In the genomic region with DNA sequence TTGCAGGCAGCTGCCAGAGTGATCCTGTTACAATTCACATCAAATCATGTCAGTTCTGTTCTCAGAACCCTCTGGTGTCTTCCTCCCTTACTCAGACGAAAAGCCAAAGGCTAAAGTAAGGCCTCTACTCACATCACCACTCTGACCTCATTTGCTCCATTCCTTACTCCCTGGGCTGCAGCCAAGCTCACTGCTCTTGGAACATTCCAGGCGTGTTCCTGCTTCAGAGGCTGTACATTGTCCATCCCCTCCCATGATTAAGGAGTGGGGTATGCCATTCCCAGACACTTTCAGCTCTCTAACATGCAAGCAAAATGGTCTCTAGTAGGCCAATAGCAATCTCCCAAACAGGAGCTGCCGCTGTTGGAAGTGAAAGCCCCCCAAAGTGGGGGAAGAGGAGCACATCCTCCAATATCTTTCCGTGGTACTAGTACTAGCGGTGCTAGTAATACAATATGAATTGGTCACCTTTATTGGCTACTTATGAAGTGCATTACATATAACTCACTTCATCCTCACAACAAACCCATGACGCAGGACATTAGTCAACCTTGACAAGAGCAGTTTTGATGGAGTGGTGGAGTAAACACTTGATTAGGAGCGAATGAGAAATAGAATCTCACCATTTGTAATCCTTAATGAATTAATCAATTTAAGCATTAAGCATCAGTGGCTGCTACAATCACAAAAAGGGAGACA, we compare ENCODE assay signal across 10 cellular contexts. TPM values are rescaled to one million over a fixed set of nuclear protein-coding genes. Genes with fewer than 3 reads are reported as not detected.
DNase-seq lines count a peak whose midpoint lies in the region; ATAC-seq and TF ChIP-seq lines count a peak whose summit lies in the region.
"Had no signal": no experiment of that assay in that cellular context is flagged by ENCODE, and none has a peak within 500 bp of the region (broad histone marks: within the 10 kb centered on the region; RNA-seq: fewer than 3 reads in every experiment).

No MANE protein-coding gene starts in this region.

- H3K9ac ChIP-seq in duodenal mucosa (ENCODE audit: low read depth in 1 of 2, low read length in 2 of 2) = no peak overlapping the region

- DNase-seq in Right ventricle myocardium inferior (ENCODE audit: missing footprints) = peak; percentile 70
- no peak for DNase-seq in cardiac septum (ENCODE audit: low spot score)
- peak; percentile 34 for DNase-seq in mucosa of gallbladder (ENCODE audit: low spot score)
- peak; percentile 62 to 64 for DNase-seq in uterus
- DNase-seq in NCI-H510A treated with DMSO at 0.1 percent for 48 hours (lab: John Stamatoyannopoulos, UW) = no peak
- DNase-seq in activated gamma-delta T cell (lab: John Stamatoyannopoulos, UW) = no peak
- no peak for DNase-seq in NCI-H2107 treated with DMSO at 0.1 percent for 48 hours (lab: John Stamatoyannopoulos, UW; ENCODE audit: unreplicated experiment)
- DNase-seq: posterior cingulate gyrus, SIG-M5 had no signal

- H3K4me1 ChIP-seq in duodenal mucosa (ENCODE audit: control insufficient read depth in 1 of 2, insufficient read depth in 2 of 2, low read length in 2 of 2) = peaks cover 22 to 37% of the 10 kb centered on the region in 2 donors
- no peaks in the 10 kb centered on the region for H3K4me1 ChIP-seq in uterus

- peak; percentile 79 for ATAC-seq in Right ventricle myocardium inferior

- H3K27ac ChIP-seq in duodenal mucosa (ENCODE audit: low read depth, low read length) (peak overlapping the region; percentile 32), uterus (peak overlapping the region; percentile 56 to 79)

- H3K36me3 ChIP-seq in duodenal mucosa (ENCODE audit: control insufficient read depth in 1 of 2, insufficient read depth in 2 of 2, low read length in 2 of 2) = no peaks in the 10 kb centered on the region
- H3K36me3 ChIP-seq in uterus = no peaks in the 10 kb centered on the region

- no peaks in the 10 kb centered on the region for H3K27me3 ChIP-seq in duodenal mucosa (ENCODE audit: control insufficient read depth in 1 of 2, insufficient read depth in 2 of 2, low read length in 2 of 2)
- H3K27me3 ChIP-seq in uterus = no peaks in the 10 kb centered on the region

- intact Hi-C loops in Right ventricle myocardium inferior (cut with DNase I) (loop anchor here (2.0 kb wide), 1 partner anchor 13 kb away; no protein-coding TSS in a partner anchor), cardiac septum (cut with DNase I) (no loop called here), uterus (cut with DNase I; ENCODE audit: low total_unique reads) (no loop called here)

- TF ChIP-seq POLR2A in uterus (IDR thresholded peaks at IDR 0.05) = no peak

- H3K9me3 ChIP-seq in duodenal mucosa (ENCODE audit: control insufficient read depth in 1 of 2, low read length in 2 of 2) (no peaks in the 10 kb centered on the region), uterus (no peaks in the 10 kb centered on the region)

- no peak for TF ChIP-seq CTCF in uterus (IDR thresholded peaks at IDR 0.05)

- no peak overlapping the region for H3K4me3 ChIP-seq in duodenal mucosa (ENCODE audit: low read depth in 1 of 2, low read length in 2 of 2)
- no peak overlapping the region for H3K4me3 ChIP-seq in uterus

RNA-seq across cellular contexts. Expression of a gene that starts 15.0 kb away (rescaled TPM):
- total RNA-seq in Right ventricle myocardium inferior = 12.1 TPM
- 17.7 TPM for total RNA-seq in cardiac septum
- total RNA-seq in mucosa of gallbladder = 4.6 TPM
- 10 to 100 TPM in 1 of 4 donors, 1 to 10 TPM in 3; 2.9 to 34.1 (median 7.2) TPM for total RNA-seq in uterus

RNA-seq across cellular contexts. Expression of a gene that starts 26.8 kb away (rescaled TPM):
- total RNA-seq in Right ventricle myocardium inferior (19.7 TPM), cardiac septum (22.4 TPM), mucosa of gallbladder (26.9 TPM), uterus (10 to 100 TPM in 2 of 4 donors, 1 to 10 TPM in 2; 6.4 to 36.4 (median 19.1) TPM)

Comparison
In these comparisons a context has a peak if more than half of its experiments do, and no peak if none do; other contexts are left out.
1. DNase-seq: peak in Right ventricle myocardium inferior (single experiment), mucosa of gallbladder (single experiment) and uterus (2 of 2); none in cardiac septum (single experiment), NCI-H510A treated with DMSO at 0.1 percent for 48 hours (single experiment), activated gamma-delta T cell (single experiment) and NCI-H2107 treated with DMSO at 0.1 percent for 48 hours (single experiment).